In the genomic region with DNA sequence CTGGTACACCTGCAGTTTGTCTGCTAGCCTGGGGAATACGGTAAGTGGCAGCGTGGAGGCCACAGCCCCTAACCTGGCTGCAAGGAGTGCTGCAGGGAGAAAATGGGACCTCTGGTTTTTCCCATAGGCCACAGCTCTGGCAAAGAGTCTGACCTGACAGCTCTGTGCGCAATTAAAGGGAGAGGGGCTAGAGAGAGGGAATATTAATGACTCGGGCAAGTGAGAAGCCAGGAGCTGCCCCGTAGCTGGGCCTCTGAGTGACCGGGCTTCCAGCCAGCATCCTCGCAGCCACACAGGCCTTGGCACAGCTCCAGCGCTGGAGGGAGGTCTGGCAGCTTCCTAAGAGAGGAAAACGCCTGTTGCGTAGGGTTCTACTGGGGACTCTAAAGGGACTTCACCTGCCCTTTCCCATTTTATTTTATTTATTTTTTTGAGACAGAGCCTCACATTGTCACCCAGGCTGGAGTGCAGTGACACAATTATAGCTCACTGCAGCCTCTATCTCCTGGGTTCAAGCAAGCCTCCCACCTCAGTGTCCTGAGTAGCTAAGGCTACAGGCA, we compare ENCODE assay signal across 2 cellular contexts.
TF ChIP-seq lines count a peak whose summit lies in the region.

No MANE protein-coding gene starts in this region.

TF ChIP-seq in K562, 482 proteins besides CTCF, POLR2A, EP300 and RAD21:
- TF ChIP-seq, protein P1, sequence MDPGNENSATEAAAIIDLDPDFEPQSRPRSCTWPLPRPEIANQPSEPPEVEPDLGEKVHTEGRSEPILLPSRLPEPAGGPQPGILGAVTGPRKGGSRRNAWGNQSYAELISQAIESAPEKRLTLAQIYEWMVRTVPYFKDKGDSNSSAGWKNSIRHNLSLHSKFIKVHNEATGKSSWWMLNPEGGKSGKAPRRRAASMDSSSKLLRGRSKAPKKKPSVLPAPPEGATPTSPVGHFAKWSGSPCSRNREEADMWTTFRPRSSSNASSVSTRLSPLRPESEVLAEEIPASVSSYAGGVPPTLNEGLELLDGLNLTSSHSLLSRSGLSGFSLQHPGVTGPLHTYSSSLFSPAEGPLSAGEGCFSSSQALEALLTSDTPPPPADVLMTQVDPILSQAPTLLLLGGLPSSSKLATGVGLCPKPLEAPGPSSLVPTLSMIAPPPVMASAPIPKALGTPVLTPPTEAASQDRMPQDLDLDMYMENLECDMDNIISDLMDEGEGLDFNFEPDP (CRISPR knock-in tag; IDR thresholded peaks at IDR 0.05), result no peak
- TF ChIP-seq BRD9 (IDR thresholded peaks at IDR 0.05; ENCODE audit: low read depth, partially characterized antibody) (no peak), NFIC (IDR thresholded peaks at IDR 0.05) (peak; percentile 79)

TF ChIP-seq in HepG2, 621 proteins besides CTCF, POLR2A, EP300 and RAD21 (continues in another document):
- TF ChIP-seq, protein P2, sequence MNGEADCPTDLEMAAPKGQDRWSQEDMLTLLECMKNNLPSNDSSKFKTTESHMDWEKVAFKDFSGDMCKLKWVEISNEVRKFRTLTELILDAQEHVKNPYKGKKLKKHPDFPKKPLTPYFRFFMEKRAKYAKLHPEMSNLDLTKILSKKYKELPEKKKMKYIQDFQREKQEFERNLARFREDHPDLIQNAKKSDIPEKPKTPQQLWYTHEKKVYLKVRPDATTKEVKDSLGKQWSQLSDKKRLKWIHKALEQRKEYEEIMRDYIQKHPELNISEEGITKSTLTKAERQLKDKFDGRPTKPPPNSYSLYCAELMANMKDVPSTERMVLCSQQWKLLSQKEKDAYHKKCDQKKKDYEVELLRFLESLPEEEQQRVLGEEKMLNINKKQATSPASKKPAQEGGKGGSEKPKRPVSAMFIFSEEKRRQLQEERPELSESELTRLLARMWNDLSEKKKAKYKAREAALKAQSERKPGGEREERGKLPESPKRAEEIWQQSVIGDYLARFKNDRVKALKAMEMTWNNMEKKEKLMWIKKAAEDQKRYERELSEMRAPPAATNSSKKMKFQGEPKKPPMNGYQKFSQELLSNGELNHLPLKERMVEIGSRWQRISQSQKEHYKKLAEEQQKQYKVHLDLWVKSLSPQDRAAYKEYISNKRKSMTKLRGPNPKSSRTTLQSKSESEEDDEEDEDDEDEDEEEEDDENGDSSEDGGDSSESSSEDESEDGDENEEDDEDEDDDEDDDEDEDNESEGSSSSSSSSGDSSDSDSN (CRISPR knock-in tag; IDR thresholded peaks at IDR 0.05), result peak; percentile 79
- TF ChIP-seq, protein P3, sequence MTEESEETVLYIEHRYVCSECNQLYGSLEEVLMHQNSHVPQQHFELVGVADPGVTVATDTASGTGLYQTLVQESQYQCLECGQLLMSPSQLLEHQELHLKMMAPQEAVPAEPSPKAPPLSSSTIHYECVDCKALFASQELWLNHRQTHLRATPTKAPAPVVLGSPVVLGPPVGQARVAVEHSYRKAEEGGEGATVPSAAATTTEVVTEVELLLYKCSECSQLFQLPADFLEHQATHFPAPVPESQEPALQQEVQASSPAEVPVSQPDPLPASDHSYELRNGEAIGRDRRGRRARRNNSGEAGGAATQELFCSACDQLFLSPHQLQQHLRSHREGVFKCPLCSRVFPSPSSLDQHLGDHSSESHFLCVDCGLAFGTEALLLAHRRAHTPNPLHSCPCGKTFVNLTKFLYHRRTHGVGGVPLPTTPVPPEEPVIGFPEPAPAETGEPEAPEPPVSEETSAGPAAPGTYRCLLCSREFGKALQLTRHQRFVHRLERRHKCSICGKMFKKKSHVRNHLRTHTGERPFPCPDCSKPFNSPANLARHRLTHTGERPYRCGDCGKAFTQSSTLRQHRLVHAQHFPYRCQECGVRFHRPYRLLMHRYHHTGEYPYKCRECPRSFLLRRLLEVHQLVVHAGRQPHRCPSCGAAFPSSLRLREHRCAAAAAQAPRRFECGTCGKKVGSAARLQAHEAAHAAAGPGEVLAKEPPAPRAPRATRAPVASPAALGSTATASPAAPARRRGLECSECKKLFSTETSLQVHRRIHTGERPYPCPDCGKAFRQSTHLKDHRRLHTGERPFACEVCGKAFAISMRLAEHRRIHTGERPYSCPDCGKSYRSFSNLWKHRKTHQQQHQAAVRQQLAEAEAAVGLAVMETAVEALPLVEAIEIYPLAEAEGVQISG (CRISPR knock-in tag; IDR thresholded peaks at IDR 0.05), result peak; percentile 16; the same call in 1 of the 2 replicates
- TF ChIP-seq TARDBP (CRISPR knock-in tag; IDR thresholded peaks at IDR 0.05), result peak; percentile 26; the same call in 1 of the 2 replicates
- TF ChIP-seq ZNF224 (CRISPR knock-in tag; IDR thresholded peaks at IDR 0.05), result 0 out of 2 replicates have a peak, but pooled peaks have one; percentile 74
- TF ChIP-seq, protein P4, sequence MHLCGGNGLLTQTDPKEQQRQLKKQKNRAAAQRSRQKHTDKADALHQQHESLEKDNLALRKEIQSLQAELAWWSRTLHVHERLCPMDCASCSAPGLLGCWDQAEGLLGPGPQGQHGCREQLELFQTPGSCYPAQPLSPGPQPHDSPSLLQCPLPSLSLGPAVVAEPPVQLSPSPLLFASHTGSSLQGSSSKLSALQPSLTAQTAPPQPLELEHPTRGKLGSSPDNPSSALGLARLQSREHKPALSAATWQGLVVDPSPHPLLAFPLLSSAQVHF (CRISPR knock-in tag; IDR thresholded peaks at IDR 0.05), result no peak
- TF ChIP-seq ELF3 (CRISPR knock-in tag; IDR thresholded peaks at IDR 0.05), result peak; percentile 62; the same call in 1 of the 2 replicates
- TF ChIP-seq, protein P5, sequence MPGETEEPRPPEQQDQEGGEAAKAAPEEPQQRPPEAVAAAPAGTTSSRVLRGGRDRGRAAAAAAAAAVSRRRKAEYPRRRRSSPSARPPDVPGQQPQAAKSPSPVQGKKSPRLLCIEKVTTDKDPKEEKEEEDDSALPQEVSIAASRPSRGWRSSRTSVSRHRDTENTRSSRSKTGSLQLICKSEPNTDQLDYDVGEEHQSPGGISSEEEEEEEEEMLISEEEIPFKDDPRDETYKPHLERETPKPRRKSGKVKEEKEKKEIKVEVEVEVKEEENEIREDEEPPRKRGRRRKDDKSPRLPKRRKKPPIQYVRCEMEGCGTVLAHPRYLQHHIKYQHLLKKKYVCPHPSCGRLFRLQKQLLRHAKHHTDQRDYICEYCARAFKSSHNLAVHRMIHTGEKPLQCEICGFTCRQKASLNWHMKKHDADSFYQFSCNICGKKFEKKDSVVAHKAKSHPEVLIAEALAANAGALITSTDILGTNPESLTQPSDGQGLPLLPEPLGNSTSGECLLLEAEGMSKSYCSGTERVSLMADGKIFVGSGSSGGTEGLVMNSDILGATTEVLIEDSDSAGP (CRISPR knock-in tag; IDR thresholded peaks at IDR 0.05; ENCODE audit: borderline replicate concordance), result peak; percentile 61; the same call in 1 of the 2 replicates
- TF ChIP-seq POLR2AphosphoS5 (IDR thresholded peaks at IDR 0.05; ENCODE audit: low read depth, low read length), result 0 out of 2 replicates have a peak, but pooled peaks have one; percentile 19
- TF ChIP-seq LCORL (IDR thresholded peaks at IDR 0.05), result no peak
- peak; percentile 65 for TF ChIP-seq LCORL (CRISPR knock-in tag; IDR thresholded peaks at IDR 0.05)
- TF ChIP-seq, protein P6, sequence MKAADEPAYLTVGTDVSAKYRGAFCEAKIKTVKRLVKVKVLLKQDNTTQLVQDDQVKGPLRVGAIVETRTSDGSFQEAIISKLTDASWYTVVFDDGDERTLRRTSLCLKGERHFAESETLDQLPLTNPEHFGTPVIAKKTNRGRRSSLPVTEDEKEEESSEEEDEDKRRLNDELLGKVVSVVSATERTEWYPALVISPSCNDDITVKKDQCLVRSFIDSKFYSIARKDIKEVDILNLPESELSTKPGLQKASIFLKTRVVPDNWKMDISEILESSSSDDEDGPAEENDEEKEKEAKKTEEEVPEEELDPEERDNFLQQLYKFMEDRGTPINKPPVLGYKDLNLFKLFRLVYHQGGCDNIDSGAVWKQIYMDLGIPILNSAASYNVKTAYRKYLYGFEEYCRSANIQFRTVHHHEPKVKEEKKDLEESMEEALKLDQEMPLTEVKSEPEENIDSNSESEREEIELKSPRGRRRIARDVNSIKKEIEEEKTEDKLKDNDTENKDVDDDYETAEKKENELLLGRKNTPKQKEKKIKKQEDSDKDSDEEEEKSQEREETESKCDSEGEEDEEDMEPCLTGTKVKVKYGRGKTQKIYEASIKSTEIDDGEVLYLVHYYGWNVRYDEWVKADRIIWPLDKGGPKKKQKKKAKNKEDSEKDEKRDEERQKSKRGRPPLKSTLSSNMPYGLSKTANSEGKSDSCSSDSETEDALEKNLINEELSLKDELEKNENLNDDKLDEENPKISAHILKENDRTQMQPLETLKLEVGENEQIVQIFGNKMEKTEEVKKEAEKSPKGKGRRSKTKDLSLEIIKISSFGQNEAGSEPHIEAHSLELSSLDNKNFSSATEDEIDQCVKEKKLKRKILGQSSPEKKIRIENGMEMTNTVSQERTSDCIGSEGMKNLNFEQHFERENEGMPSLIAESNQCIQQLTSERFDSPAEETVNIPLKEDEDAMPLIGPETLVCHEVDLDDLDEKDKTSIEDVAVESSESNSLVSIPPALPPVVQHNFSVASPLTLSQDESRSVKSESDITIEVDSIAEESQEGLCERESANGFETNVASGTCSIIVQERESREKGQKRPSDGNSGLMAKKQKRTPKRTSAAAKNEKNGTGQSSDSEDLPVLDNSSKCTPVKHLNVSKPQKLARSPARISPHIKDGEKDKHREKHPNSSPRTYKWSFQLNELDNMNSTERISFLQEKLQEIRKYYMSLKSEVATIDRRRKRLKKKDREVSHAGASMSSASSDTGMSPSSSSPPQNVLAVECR (CRISPR knock-in tag; IDR thresholded peaks at IDR 0.05; ENCODE audit: borderline replicate concordance), result peak; percentile 17; the same call in 1 of the 2 replicates
- no peak for TF ChIP-seq ZBTB20 (CRISPR knock-in tag; IDR thresholded peaks at IDR 0.05; ENCODE audit: borderline replicate concordance, low read depth)
- TF ChIP-seq ZNF441 (CRISPR knock-in tag; IDR thresholded peaks at IDR 0.05; ENCODE audit: borderline replicate concordance), result 0 out of 2 replicates have a peak, but pooled peaks have one; percentile 34
- TF ChIP-seq, protein P7, sequence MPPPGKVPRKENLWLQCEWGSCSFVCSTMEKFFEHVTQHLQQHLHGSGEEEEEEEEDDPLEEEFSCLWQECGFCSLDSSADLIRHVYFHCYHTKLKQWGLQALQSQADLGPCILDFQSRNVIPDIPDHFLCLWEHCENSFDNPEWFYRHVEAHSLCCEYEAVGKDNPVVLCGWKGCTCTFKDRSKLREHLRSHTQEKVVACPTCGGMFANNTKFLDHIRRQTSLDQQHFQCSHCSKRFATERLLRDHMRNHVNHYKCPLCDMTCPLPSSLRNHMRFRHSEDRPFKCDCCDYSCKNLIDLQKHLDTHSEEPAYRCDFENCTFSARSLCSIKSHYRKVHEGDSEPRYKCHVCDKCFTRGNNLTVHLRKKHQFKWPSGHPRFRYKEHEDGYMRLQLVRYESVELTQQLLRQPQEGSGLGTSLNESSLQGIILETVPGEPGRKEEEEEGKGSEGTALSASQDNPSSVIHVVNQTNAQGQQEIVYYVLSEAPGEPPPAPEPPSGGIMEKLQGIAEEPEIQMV (CRISPR knock-in tag; IDR thresholded peaks at IDR 0.05; ENCODE audit: low read depth), result no peak
- TF ChIP-seq POGZ (CRISPR knock-in tag; IDR thresholded peaks at IDR 0.05), result 0 out of 2 replicates have a peak, but pooled peaks have one; percentile 35
- peak; percentile 49 for TF ChIP-seq HNRNPLL (IDR thresholded peaks at IDR 0.05; ENCODE audit: low read depth, low read length, poor library complexity, severe bottlenecking)
- no peak for TF ChIP-seq GTF3A (CRISPR knock-in tag; conservative IDR thresholded peaks at IDR 0.05)
- TF ChIP-seq, protein P8, sequence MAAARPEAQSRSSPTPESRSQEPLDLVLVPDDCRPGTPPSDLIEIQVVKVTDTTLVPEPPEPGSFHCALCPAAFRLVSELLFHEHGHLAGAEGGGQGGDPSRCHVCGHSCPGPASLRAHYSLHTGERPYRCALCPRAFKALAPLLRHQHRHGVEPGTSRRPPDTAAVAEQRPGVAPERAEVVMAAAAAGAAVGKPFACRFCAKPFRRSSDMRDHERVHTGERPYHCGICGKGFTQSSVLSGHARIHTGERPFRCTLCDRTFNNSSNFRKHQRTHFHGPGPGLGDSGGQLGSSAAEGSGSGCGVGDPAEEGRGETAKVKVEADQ (CRISPR knock-in tag; IDR thresholded peaks at IDR 0.05; ENCODE audit: borderline replicate concordance), result peak; percentile 56; the same call in 1 of the 2 replicates
- peak; percentile 76 for TF ChIP-seq XRCC5 (optimal IDR thresholded peaks at IDR 0.05; ENCODE audit: low read length)
- TF ChIP-seq PHF21A (CRISPR knock-in tag; IDR thresholded peaks at IDR 0.05), result peak; percentile 68
- peak; percentile 30; the same call in 1 of the 2 replicates for TF ChIP-seq ZNF792 (CRISPR knock-in tag; IDR thresholded peaks at IDR 0.05)
- no peak for TF ChIP-seq TAF1 (CRISPR knock-in tag; IDR thresholded peaks at IDR 0.05)
- TF ChIP-seq SOX6 (IDR thresholded peaks at IDR 0.05), result no peak
- 0 out of 2 replicates have a peak, but pooled peaks have one; percentile 42 for TF ChIP-seq SOX6 (CRISPR knock-in tag; IDR thresholded peaks at IDR 0.05)
- TF ChIP-seq ISX (CRISPR knock-in tag; conservative IDR thresholded peaks at IDR 0.05), result no peak
- TF ChIP-seq GATAD2A (CRISPR knock-in tag; IDR thresholded peaks at IDR 0.05), result peak; percentile 51
- peak; percentile 8; the same call in 1 of the 2 replicates for TF ChIP-seq KAT8 (CRISPR knock-in tag; IDR thresholded peaks at IDR 0.05)
- TF ChIP-seq TEAD3 (CRISPR knock-in tag; optimal IDR thresholded peaks at IDR 0.05; ENCODE audit: borderline replicate concordance), result peak; percentile 56
- peak; percentile 73 for TF ChIP-seq SALL1 (CRISPR knock-in tag; IDR thresholded peaks at IDR 0.05)
- peak; percentile 16 for TF ChIP-seq TGIF2 (CRISPR knock-in tag; IDR thresholded peaks at IDR 0.05)
- TF ChIP-seq ZNF614 (CRISPR knock-in tag; IDR thresholded peaks at IDR 0.05; ENCODE audit: borderline replicate concordance), result no peak
- no peak for TF ChIP-seq ZNF264 (CRISPR knock-in tag; IDR thresholded peaks at IDR 0.05)
- TF ChIP-seq, protein P9, sequence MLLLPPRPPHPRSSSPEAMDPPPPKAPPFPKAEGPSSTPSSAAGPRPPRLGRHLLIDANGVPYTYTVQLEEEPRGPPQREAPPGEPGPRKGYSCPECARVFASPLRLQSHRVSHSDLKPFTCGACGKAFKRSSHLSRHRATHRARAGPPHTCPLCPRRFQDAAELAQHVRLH (CRISPR knock-in tag; IDR thresholded peaks at IDR 0.05; ENCODE audit: borderline replicate concordance, low read depth), result peak; percentile 52; the same call in 1 of the 2 replicates
- TF ChIP-seq MIXL1 (CRISPR knock-in tag; IDR thresholded peaks at IDR 0.05), result 0 out of 2 replicates have a peak, but pooled peaks have one; percentile 21
- TF ChIP-seq ZNF292 (CRISPR knock-in tag; IDR thresholded peaks at IDR 0.05; ENCODE audit: borderline replicate concordance, low read depth), result peak; percentile 70; the same call in 1 of the 2 replicates
- 0 out of 2 replicates have a peak, but pooled peaks have one; percentile 58 for TF ChIP-seq ZNF138 (CRISPR knock-in tag; IDR thresholded peaks at IDR 0.05; ENCODE audit: low read depth)
- TF ChIP-seq PHF8 (CRISPR knock-in tag; IDR thresholded peaks at IDR 0.05), result peak; percentile 60
